ENCODE assay signal across 25 cellular contexts in genomic region chr10:1019362-1019761, GRCh38. TPM values are rescaled to one million over a fixed set of nuclear protein-coding genes. Genes with fewer than 3 reads are reported as not detected.
"Had no signal": no experiment of that assay in that cellular context is flagged by ENCODE, and none has a peak within 500 bp of the region (broad histone marks: within the 10 kb centered on the region; RNA-seq: fewer than 3 reads in every experiment).

No MANE protein-coding gene starts in this region.

- H3K9me3 Mint-ChIP-seq: activated B cell treated with CpG ODN at 0.5 μM for 24 hours; activated CD4-positive, alpha-beta memory T cell treated with anti-CD3 and anti-CD28 coated beads for 36 hours; mesothelial cell of epicardium; neural crest cell; stimulated activated memory B cell treated with anti-CD40 and anti-IgM and Interleukin-4, amounts not matched to agents 10 μg/mL and 1 μg/mL and 100 μg/mL, for 72 hours; T-cell had no signal

- H3K4me3 ChIP-seq: adrenal gland, breast epithelium, lower lobe of right lung, sigmoid colon, upper lobe of right lung had no signal

- H3K27me3 Mint-ChIP-seq: activated B cell treated with CpG ODN at 0.5 μM for 24 hours; activated CD4-positive, alpha-beta memory T cell treated with anti-CD3 and anti-CD28 coated beads for 36 hours; stimulated activated memory B cell treated with anti-CD40 and anti-IgM and Interleukin-4, amounts not matched to agents 10 μg/mL and 1 μg/mL and 100 μg/mL, for 72 hours; T-cell had no signal

- ATAC-seq: left colon; lower lobe of right lung; SK-N-SH treated with all-trans-retinoic acid at 6 μM for 48 hours; stimulated activated memory B cell treated with anti-CD40 and anti-IgM and Interleukin-4, amounts not matched to agents 10 μg/mL and 1 μg/mL and 100 μg/mL, for 72 hours; T-cell; upper lobe of right lung had no signal

- H3K4me3 Mint-ChIP-seq: activated B cell treated with CpG ODN at 0.5 μM for 24 hours; activated CD4-positive, alpha-beta memory T cell treated with anti-CD3 and anti-CD28 coated beads for 36 hours; mesothelial cell of epicardium; neural crest cell; stimulated activated memory B cell treated with anti-CD40 and anti-IgM and Interleukin-4, amounts not matched to agents 10 μg/mL and 1 μg/mL and 100 μg/mL, for 72 hours; T-cell had no signal

- DNase-seq: activated B cell treated with CpG ODN at 0.5 μM for 24 hours; activated CD4-positive, alpha-beta memory T cell treated with anti-CD3 and anti-CD28 coated beads for 36 hours; activated CD4-positive, alpha-beta T cell treated with anti-CD3 and anti-CD28 coated beads for 4 hours; activated naive CD4-positive, alpha-beta T cell treated with anti-CD3 and anti-CD28 coated beads, Interleukin-2, amount 50 U/mL, for 16 hours; activated T-cell treated with anti-CD3 and anti-CD28 coated beads, Interleukin-2, amount 50 U/mL, for 1 hour; effector CD8-positive, alpha-beta T cell; foreskin fibroblast; hippocampal formation; islet precursor cell; left colon; lower lobe of right lung; sigmoid colon; stimulated activated CD4-positive, alpha-beta T cell treated with anti-CD3 and anti-CD28 coated beads, Interleukin-4, amount 100 ng/mL, for 4 hours; T-cell; upper lobe of right lung had no signal

- H3K27ac ChIP-seq: adrenal gland, breast epithelium, lower lobe of right lung, sigmoid colon, upper lobe of right lung had no signal

- H3K27me3 ChIP-seq: adrenal gland, breast epithelium, sigmoid colon, upper lobe of right lung had no signal

- H3K36me3 ChIP-seq: breast epithelium had no signal

- FAIRE-seq: astrocyte had no signal

- H3K27ac Mint-ChIP-seq: activated B cell treated with CpG ODN at 0.5 μM for 24 hours; activated CD4-positive, alpha-beta memory T cell treated with anti-CD3 and anti-CD28 coated beads for 36 hours; stimulated activated memory B cell treated with anti-CD40 and anti-IgM and Interleukin-4, amounts not matched to agents 10 μg/mL and 1 μg/mL and 100 μg/mL, for 72 hours had no signal

- H3K4me1 Mint-ChIP-seq: activated B cell treated with CpG ODN at 0.5 μM for 24 hours; mesothelial cell of epicardium; neural crest cell; stimulated activated memory B cell treated with anti-CD40 and anti-IgM and Interleukin-4, amounts not matched to agents 10 μg/mL and 1 μg/mL and 100 μg/mL, for 72 hours; T-cell had no signal

- H3K4me1 ChIP-seq: breast epithelium, lower lobe of right lung, sigmoid colon, upper lobe of right lung had no signal

- H3K9me3 ChIP-seq: adrenal gland, breast epithelium, lower lobe of right lung, sigmoid colon, upper lobe of right lung had no signal

RNA-seq across cellular contexts. Expression of gene IDI2, which starts 6.3 kb away (rescaled TPM):
- total RNA-seq: activated B cell treated with CpG ODN at 0.5 μM for 24 hours; activated CD4-positive, alpha-beta memory T cell treated with anti-CD3 and anti-CD28 coated beads for 36 hours; astrocyte; breast epithelium; cerebellum; left colon; lower lobe of right lung; mesothelial cell of epicardium; neural crest cell; osteocyte; pulmonary artery endothelial cell; sigmoid colon; T-cell; upper lobe of right lung had no signal
- polyA plus RNA-seq: sigmoid colon had no signal
